Comparison of ENCODE assay signal across 1 cellular context in genomic region chr12:1656894-1657293, GRCh38.
TF ChIP-seq lines count a peak whose summit lies in the region.

No MANE protein-coding gene starts in this region.

TF ChIP-seq in K562, 482 proteins besides CTCF, POLR2A, EP300 and RAD21:
- TF ChIP-seq KDM1A (IDR thresholded peaks at IDR 0.05) (0 out of 4 replicates have a peak, but pooled peaks of 1 of the 2 experiments have one; percentile 22), CREB5 (CRISPR knock-in tag; IDR thresholded peaks at IDR 0.05) (no peak), ZNF140 (CRISPR knock-in tag; IDR thresholded peaks at IDR 0.05) (no peak), RCOR1 (IDR thresholded peaks at IDR 0.05; ENCODE audit: borderline replicate concordance in 1 of 2, low read depth in 2 of 2, low read length in 2 of 2) (0 out of 4 replicates have a peak, but pooled peaks of 1 of the 2 experiments have one; percentile 41), ETS2 (tag; IDR thresholded peaks at IDR 0.05; ENCODE audit: borderline replicate concordance, poor library complexity, severe bottlenecking) (no peak), SRF (CRISPR knock-in tag; IDR thresholded peaks at IDR 0.05) (no peak), ZNF146 (CRISPR knock-in tag; IDR thresholded peaks at IDR 0.05; ENCODE audit: unreplicated experiment) (no peak), NELFE (IDR thresholded peaks at IDR 0.05; ENCODE audit: insufficient read depth, insufficient read length) (no peak), POLR2G (IDR thresholded peaks at IDR 0.05; ENCODE audit: low read depth, low read length) (0 out of 2 replicates have a peak, but pooled peaks have one; percentile 20), TAF9B (IDR thresholded peaks at IDR 0.05; ENCODE audit: partially characterized antibody) (no peak)
